In genomic region chr3:142501004-142501926, GRCh38 we compare ENCODE assay signal across 14 cellular contexts. TPM values are rescaled to one million over a fixed set of nuclear protein-coding genes. Genes with fewer than 3 reads are reported as not detected.
DNase-seq lines count a peak whose midpoint lies in the region; ATAC-seq, FAIRE-seq and TF ChIP-seq lines count a peak whose summit lies in the region.
"Had no signal": no experiment of that assay in that cellular context is flagged by ENCODE, and none has a peak within 500 bp of the region (broad histone marks: within the 10 kb centered on the region; RNA-seq: fewer than 3 reads in every experiment).

No MANE protein-coding gene starts in this region.

- 97 to 98% methylated on average over 5 of the region's 5 CpGs for WGBS in pancreas, 2 donors

- intact Hi-C loops in pancreas (cut with DNase I), result no loop called here

- peaks cover 0 to 18% (median 5%) of the 10 kb centered on the region in 3 donors for H3K36me3 ChIP-seq in pancreas
- H3K36me3 ChIP-seq: uterus had no signal

- peaks cover 52% of the 10 kb centered on the region for H3K36me3 Mint-ChIP-seq in brain

- H3K4me3 ChIP-seq in pancreas, result no peak overlapping the region
- H3K4me3 ChIP-seq: cardiac muscle cell, uterus had no signal

- no peaks in the 10 kb centered on the region for H3K27me3 ChIP-seq in pancreas
- H3K27me3 ChIP-seq: cardiac muscle cell, uterus had no signal

- no peaks in the 10 kb centered on the region for H3K4me1 ChIP-seq in pancreas
- H3K4me1 ChIP-seq: uterus had no signal

- H3K9me3 Mint-ChIP-seq in brain, result peaks cover 0 to 4% (median 0%) of the 10 kb centered on the region in 5 experiments

- H3K27ac ChIP-seq in C4-2B, result peak overlapping the region; percentile 66
- no peak overlapping the region for H3K27ac ChIP-seq in pancreas
- H3K27ac ChIP-seq: cardiac muscle cell had no signal

- peak; percentile 23 for TF ChIP-seq CTCF in C4-2B (conservative IDR thresholded peaks at IDR 0.05)
- no peak for TF ChIP-seq CTCF in brain (conservative IDR thresholded peaks at IDR 0.05)
- no peak for TF ChIP-seq CTCF in pancreas (IDR thresholded peaks at IDR 0.05)

- FAIRE-seq in HTR-8/SVneo (lab: Jason Lieb, UNC), result no peak
- FAIRE-seq in pancreas (lab: Jason Lieb, UNC), result no peak

- no peaks in the 10 kb centered on the region for H3K9me3 ChIP-seq in pancreas
- H3K9me3 ChIP-seq: uterus had no signal

- peak overlapping the region in 3 of 5 experiments; percentile 25 to 50 (median 31) for H3K27ac Mint-ChIP-seq in brain

- ATAC-seq in pancreas, result no peak
- ATAC-seq in GM21619 (IDR thresholded peaks at IDR 0.05; ENCODE audit: unreplicated experiment), result no peak
- ATAC-seq: activated CD4-positive, CD25-positive, alpha-beta regulatory T cell treated with anti-CD3 and anti-CD28 coated beads, Interleukin-2, amount 50 U/mL, for 24 hours had no signal

- H3K4me1 Mint-ChIP-seq in brain, result peaks cover 10% of the 10 kb centered on the region
- H3K4me1 Mint-ChIP-seq: neural crest cell had no signal

- DNase-seq in HTR-8/SVneo (ENCODE audit: insufficient read length, low spot score) (peak; percentile 59), lung microvascular endothelial cell (ENCODE audit: low read depth in 2 of 2) (peak; percentile 29 to 73), pancreas (no peak), G401 (ENCODE audit: low spot score) (no peak), ureter (ENCODE audit: low spot score) (no peak)
- DNase-seq: NCI-H1694 treated with DMSO at 0.1 percent for 48 hours, OCI-M1, uterus had no signal

- H3K4me3 Mint-ChIP-seq in brain, result no peak overlapping the region
- H3K4me3 Mint-ChIP-seq: neural crest cell had no signal

- no peaks in the 10 kb centered on the region for H3K27me3 Mint-ChIP-seq in brain

- in situ Hi-C loops in G401 (cut with HindIII; ENCODE audit: low sequenced_read_pairs), result no loop called here

RNA-seq across cellular contexts. Expression of gene XRN1, which starts 53.4 kb away (rescaled TPM):
- polyA plus RNA-seq in brain (ENCODE audit: insufficient read depth, low read depth, low replicate concordance) (2.7 TPM), pancreas (1 to 10 TPM; 3.5 to 6.4 TPM)
- total RNA-seq in lung microvascular endothelial cell (42.5 and 44.2 TPM in 2 replicates), pancreas (10 to 100 TPM; 13.6 to 23.4 (median 20.2) TPM), ureter (72.8 TPM)
- total RNA-seq in G401 (2014; rRNA removed; shearing (Covaris generic)), result 3.9 and 7.7 TPM in 2 replicates

Comparison
In these comparisons a context has a peak if more than half of its experiments do, and no peak if none do; other contexts are left out.
1. DNase-seq: peak in HTR-8/SVneo (single experiment) and lung microvascular endothelial cell (2 of 2); none in pancreas (0 of 6), G401 (single experiment) and ureter (single experiment).